In genomic region chr11:114172055-114172861, GRCh38 we compare ENCODE assay signal across 10 cellular contexts.
DNase-seq lines count a peak whose midpoint lies in the region; ATAC-seq, FAIRE-seq and TF ChIP-seq lines count a peak whose summit lies in the region.
"Had no signal": no experiment of that assay in that cellular context is flagged by ENCODE, and none has a peak within 500 bp of the region (broad histone marks: within the 10 kb centered on the region; RNA-seq: fewer than 3 reads in every experiment).

No MANE protein-coding gene starts in this region.

- ATAC-seq in T-cell (replicated peaks in 1 of 4): peak; percentile 53 to 70 (median 60)
- ATAC-seq in left ventricle myocardium superior: peak; percentile 6
- no peak for ATAC-seq in stimulated activated effector memory CD8-positive, alpha-beta T cell treated with anti-CD3 and anti-CD28 coated beads, Interleukin-12 subunit alpha, Interleukin-12 subunit beta, amount 100 ng/mL, for 72 hours
- no peak for ATAC-seq in GM18870 (IDR thresholded peaks at IDR 0.05; ENCODE audit: unreplicated experiment)
- ATAC-seq in omental fat pad (ENCODE audit: low FRiP score): no peak
- ATAC-seq: foreskin keratinocyte had no signal

- no peaks in the 10 kb centered on the region for H3K9me3 Mint-ChIP-seq in T-cell
- no peaks in the 10 kb centered on the region for H3K9me3 Mint-ChIP-seq in stimulated activated effector memory CD8-positive, alpha-beta T cell treated with anti-CD3 and anti-CD28 coated beads, Interleukin-12 subunit alpha, Interleukin-12 subunit beta, amount 100 ng/mL, for 72 hours
- H3K9me3 Mint-ChIP-seq: activated naive CD4-positive, alpha-beta T cell treated with anti-CD3 and anti-CD28 coated beads, Interleukin-2, amount 50 U/mL, for 72 hours had no signal

- peak; percentile 63 for DNase-seq in Jurkat, Clone E6-1 (ENCODE audit: low read depth, low spot score)
- DNase-seq in T-cell: no peak
- DNase-seq in left ventricle myocardium superior: no peak
- DNase-seq in stimulated activated effector memory CD8-positive, alpha-beta T cell treated with anti-CD3 and anti-CD28 coated beads, Interleukin-12 subunit alpha, Interleukin-12 subunit beta, amount 100 ng/mL, for 72 hours (ENCODE audit: low spot score in 2 of 2): no peak
- DNase-seq in H54 (ENCODE audit: insufficient read length, low spot score): no peak
- no peak for DNase-seq in omental fat pad (ENCODE audit: low spot score)
- DNase-seq: foreskin keratinocyte, NCI-H1436 had no signal

- CTCF ChIA-PET in T-cell (lab: Charles Lee): interaction anchor here in 1 of 2 donors (0.7 kb wide), 1 partner anchor 13 kb away, joined by 3 read pairs; no protein-coding TSS in a partner anchor

- no peak for FAIRE-seq in H54 (lab: Jason Lieb, UNC)

- peak overlapping the region; percentile 15; the same call in 1 of the 2 replicates for H3K4me3 ChIP-seq in Jurkat, Clone E6-1 (ENCODE audit: low read length)

- no peaks in the 10 kb centered on the region for H3K27me3 Mint-ChIP-seq in T-cell

- H3K36me3 Mint-ChIP-seq in T-cell: no peaks in the 10 kb centered on the region
- peaks cover 43% of the 10 kb centered on the region for H3K36me3 Mint-ChIP-seq in stimulated activated effector memory CD8-positive, alpha-beta T cell treated with anti-CD3 and anti-CD28 coated beads, Interleukin-12 subunit alpha, Interleukin-12 subunit beta, amount 100 ng/mL, for 72 hours
- H3K36me3 Mint-ChIP-seq: activated naive CD4-positive, alpha-beta T cell treated with anti-CD3 and anti-CD28 coated beads, Interleukin-2, amount 50 U/mL, for 72 hours had no signal

- peak overlapping the region in 1 of 3 donors; percentile 63 for H3K4me3 Mint-ChIP-seq in T-cell
- H3K4me3 Mint-ChIP-seq in stimulated activated effector memory CD8-positive, alpha-beta T cell treated with anti-CD3 and anti-CD28 coated beads, Interleukin-12 subunit alpha, Interleukin-12 subunit beta, amount 100 ng/mL, for 72 hours: peak overlapping the region; percentile 28

- peak overlapping the region; percentile 88 to 95 for H3K27ac Mint-ChIP-seq in T-cell
- H3K27ac Mint-ChIP-seq in stimulated activated effector memory CD8-positive, alpha-beta T cell treated with anti-CD3 and anti-CD28 coated beads, Interleukin-12 subunit alpha, Interleukin-12 subunit beta, amount 100 ng/mL, for 72 hours: peak overlapping the region; percentile 79

- POLR2A ChIA-PET in T-cell (lab: Charles Lee): interaction anchor here in 1 of 2 donors (1.2 kb wide), 1 partner anchor 66 kb away, joined by 6 read pairs; no protein-coding TSS in a partner anchor

- H3K4me1 Mint-ChIP-seq in T-cell: peaks cover 83 to 92% (median 86%) of the 10 kb centered on the region in 3 donors
- H3K4me1 Mint-ChIP-seq in stimulated activated effector memory CD8-positive, alpha-beta T cell treated with anti-CD3 and anti-CD28 coated beads, Interleukin-12 subunit alpha, Interleukin-12 subunit beta, amount 100 ng/mL, for 72 hours: peaks cover 86% of the 10 kb centered on the region

- intact Hi-C loops in left ventricle myocardium superior (cut with micrococcal nuclease): no loop called here

- no peak for TF ChIP-seq CTCF in omental fat pad (IDR thresholded peaks at IDR 0.05)

- no peak for TF ChIP-seq POLR2A in H54 (IDR thresholded peaks at IDR 0.05; ENCODE audit: low read depth, low read length)

Comparison
In these comparisons a context has a peak if more than half of its experiments do, and no peak if none do; other contexts are left out.
1. ATAC-seq: peak in T-cell (4 of 4) and left ventricle myocardium superior (single experiment); none in stimulated activated effector memory CD8-positive, alpha-beta T cell treated with anti-CD3 and anti-CD28 coated beads, Interleukin-12 subunit alpha, Interleukin-12 subunit beta, amount 100 ng/mL, for 72 hours (single experiment), GM18870 (single experiment) and omental fat pad (single experiment).